ENCODE assay signal across 9 cellular contexts in genomic region chr9:112831281-112831851, GRCh38. TPM values are rescaled to one million over a fixed set of nuclear protein-coding genes. Genes with fewer than 3 reads are reported as not detected.
A peak's percentile ranks its signal among the peaks of the same experiment; 100 is the strongest.
DNase-seq lines count a peak whose midpoint lies in the region; ATAC-seq and TF ChIP-seq lines count a peak whose summit lies in the region.
"Had no signal": no experiment of that assay in that cellular context is flagged by ENCODE, and none has a peak within 500 bp of the region (broad histone marks: within the 10 kb centered on the region; RNA-seq: fewer than 3 reads in every experiment).

No MANE protein-coding gene starts in this region.

- peak overlapping the region in 2 of 4 donors; percentile 27 for H3K27ac ChIP-seq in gastroesophageal sphincter
- no peak overlapping the region for H3K27ac ChIP-seq in WERI-Rb-1

- TF ChIP-seq CTCF in gastroesophageal sphincter (IDR thresholded peaks at IDR 0.05) (no peak), WERI-Rb-1 (IDR thresholded peaks at IDR 0.05; ENCODE audit: low read depth, low read length) (no peak)

- no peak for TF ChIP-seq EP300 in gastroesophageal sphincter (IDR thresholded peaks at IDR 0.05)

- ATAC-seq in gastroesophageal sphincter = peak; percentile 53
- no peak for ATAC-seq in GM21515 (IDR thresholded peaks at IDR 0.05; ENCODE audit: unreplicated experiment)
- ATAC-seq: stimulated activated memory B cell treated with anti-CD40 and anti-IgM and Interleukin-4, amounts not matched to agents 10 μg/mL and 1 μg/mL and 100 μg/mL, for 72 hours had no signal

- H3K27me3 ChIP-seq in gastroesophageal sphincter = no peaks in the 10 kb centered on the region
- H3K27me3 ChIP-seq in WERI-Rb-1 (ENCODE audit: insufficient read depth, low read depth, severe bottlenecking) = no peaks in the 10 kb centered on the region

- H3K36me3 ChIP-seq in gastroesophageal sphincter (peaks cover 0 to 24% of the 10 kb centered on the region in 2 donors), WERI-Rb-1 (peaks cover 18% of the 10 kb centered on the region)

- WGBS in gastroesophageal sphincter (ENCODE audit: low coverage in 1 of 2), 2 donors = 57 to 100% methylated on average over 2 to 5 of the region's 5 CpGs

- no peak overlapping the region for H3K4me3 ChIP-seq in gastroesophageal sphincter
- no peak overlapping the region for H3K4me3 ChIP-seq in WERI-Rb-1 (ENCODE audit: low read depth, low read length)

- H3K9me3 ChIP-seq in gastroesophageal sphincter = no peaks in the 10 kb centered on the region
- H3K9me3 ChIP-seq in WERI-Rb-1 (ENCODE audit: severe bottlenecking) = no peaks in the 10 kb centered on the region

- H3K4me1 ChIP-seq in gastroesophageal sphincter = peaks cover 0 to 9% (median 0%) of the 10 kb centered on the region in 3 donors

- DNase-seq in KBM-7 (peak; percentile 32), NOMO-1 treated with dmso at 0.1 percent for 144 hours (lab: John Stamatoyannopoulos, UW; ENCODE audit: unreplicated experiment) (peak; percentile 32), stromal cell of bone marrow (ENCODE audit: low read depth) (peak; percentile 40), NCI-H446 (lab: John Stamatoyannopoulos, UW) (no peak), WERI-Rb-1 (no peak)
- DNase-seq: SHP77 had no signal

- in situ Hi-C loops in KBM-7 (cut with MboI; ENCODE audit: low pct_unique_long_range_greater_than_20kb, low sequenced_read_pairs) = no loop called here

- TF ChIP-seq POLR2A in gastroesophageal sphincter (IDR thresholded peaks at IDR 0.05) = no peak

RNA-seq across cellular contexts. Expression of gene SLC46A2, which starts 59.3 kb away (rescaled TPM):
- under 1 TPM in 1 of 4 donors, not detected in 3; 0.27 TPM for total RNA-seq in gastroesophageal sphincter

Comparison
In these comparisons a context has a peak if more than half of its experiments do, and no peak if none do; other contexts are left out.
1. DNase-seq: peak in KBM-7 (single experiment), NOMO-1 treated with dmso at 0.1 percent for 144 hours (single experiment) and stromal cell of bone marrow (single experiment); none in NCI-H446 (0 of 2) and WERI-Rb-1 (single experiment).